ENCODE assay signal across 27 cellular contexts in the genomic region with DNA sequence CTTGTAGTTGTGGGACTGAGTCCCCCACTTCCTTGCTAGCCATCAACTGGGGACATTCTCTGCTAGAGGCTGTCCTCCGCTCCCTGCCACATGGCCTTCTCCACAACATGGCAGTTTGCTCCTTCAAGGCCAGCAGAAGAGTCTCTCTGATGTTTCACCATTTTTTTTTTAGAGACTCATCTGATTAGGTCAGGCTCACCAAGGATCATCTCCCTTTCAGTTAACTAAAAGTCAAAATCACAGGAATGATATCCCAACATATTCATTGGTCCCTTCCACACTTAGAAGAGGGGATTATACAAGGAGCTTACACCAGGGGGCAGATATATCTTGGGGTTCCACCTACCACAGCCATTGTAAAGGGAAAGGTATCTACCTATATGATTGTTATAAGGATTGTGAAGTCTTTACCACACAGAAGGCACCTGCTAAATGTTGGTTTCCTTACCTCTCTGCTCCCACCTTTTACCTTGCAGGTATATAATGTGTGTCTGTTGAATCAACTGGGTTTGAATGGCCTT. TPM values are rescaled to one million over a fixed set of nuclear protein-coding genes. Genes with fewer than 3 reads are reported as not detected.
DNase-seq lines count a peak whose midpoint lies in the region; ATAC-seq and TF ChIP-seq lines count a peak whose summit lies in the region.
"Had no signal": no experiment of that assay in that cellular context is flagged by ENCODE, and none has a peak within 500 bp of the region (broad histone marks: within the 10 kb centered on the region; RNA-seq: fewer than 3 reads in every experiment).

No MANE protein-coding gene starts in this region.

- H3K4me3 ChIP-seq in HEK293 (ENCODE audit: low read depth, low read length) = no peak overlapping the region
- H3K4me3 ChIP-seq in astrocyte of the spinal cord (ENCODE audit: low read depth, low read length) = no peak overlapping the region
- no peak overlapping the region for H3K4me3 ChIP-seq in mesendoderm (ENCODE audit: low read length)
- H3K4me3 ChIP-seq: BLaER1, ovary, SJCRH30 had no signal

- no peaks in the 10 kb centered on the region for H3K9me3 ChIP-seq in HEK293 (ENCODE audit: control insufficient read depth, insufficient read depth, low read depth, low read length)
- H3K9me3 ChIP-seq: BLaER1, ovary, SJCRH30 had no signal

- H3K27ac ChIP-seq in HEK293 (ENCODE audit: extremely low read depth, low read depth, low read length) (no peak overlapping the region), mesendoderm (ENCODE audit: low read depth, low read length) (no peak overlapping the region)
- H3K27ac ChIP-seq: BLaER1, ovary, SJCRH30 had no signal

- H3K4me1 Mint-ChIP-seq in natural killer cell treated with Interleukin-12 subunit alpha and Interleukin-12 subunit beta and Interleukin-15 and Interleukin-18, amount 100 ng/mL, for 72 hours (ENCODE audit: low read depth in 2 of 2) = no peaks in the 10 kb centered on the region
- H3K4me1 Mint-ChIP-seq: activated CD4-positive, alpha-beta T cell treated with anti-CD3 and anti-CD28 coated beads, Interleukin-2, amount 10 ng/mL, durations not matched to agents 24 days and 14 days; activated CD8-positive, alpha-beta memory T cell treated with anti-CD3 and anti-CD28 coated beads, Interleukin-2, amount 10 ng/mL, durations not matched to agents 7 days and 5 days; activated naive CD8-positive, alpha-beta T cell treated with anti-CD3 and anti-CD28 coated beads for 36 hours; activated T-helper 17 cell treated with anti-CD3 and anti-CD28 coated beads, Interleukin-2, amount 50 U/mL, for 72 hours; memory B cell; naive B cell had no signal

- no peak overlapping the region for H4K8ac ChIP-seq in mesendoderm (ENCODE audit: low read depth, low read length)

- H3K9me3 Mint-ChIP-seq in natural killer cell treated with Interleukin-12 subunit alpha and Interleukin-12 subunit beta and Interleukin-15 and Interleukin-18, amount 100 ng/mL, for 72 hours = no peaks in the 10 kb centered on the region
- H3K9me3 Mint-ChIP-seq: activated CD4-positive, alpha-beta T cell treated with anti-CD3 and anti-CD28 coated beads, Interleukin-2, amount 10 ng/mL, durations not matched to agents 24 days and 14 days; activated naive CD8-positive, alpha-beta T cell treated with anti-CD3 and anti-CD28 coated beads for 36 hours; activated T-helper 17 cell treated with anti-CD3 and anti-CD28 coated beads, Interleukin-2, amount 50 U/mL, for 72 hours; memory B cell; T-helper 1 cell treated with Interleukin-12 subunit alpha and Interleukin-12 subunit beta and Interleukin-4 antibody, amounts not matched to agents 30 μg/mL and 1 μg/mL, for 36 hours had no signal

- H2BK120ac ChIP-seq in mesendoderm (ENCODE audit: low read depth, low read length) = no peak overlapping the region

- in situ Hi-C loops in astrocyte of the spinal cord (cut with HindIII; ENCODE audit: low sequenced_read_pairs) = no loop called here

- no peaks in the 10 kb centered on the region for H3K79me2 ChIP-seq in mesendoderm (ENCODE audit: control insufficient read depth, insufficient read depth, low read length)

- H3K36me3 Mint-ChIP-seq in natural killer cell treated with Interleukin-12 subunit alpha and Interleukin-12 subunit beta and Interleukin-15 and Interleukin-18, amount 100 ng/mL, for 72 hours = no peaks in the 10 kb centered on the region
- H3K36me3 Mint-ChIP-seq: memory B cell had no signal

- H2AK5ac ChIP-seq in mesendoderm (ENCODE audit: low read length) = no peak overlapping the region

- no peak for ATAC-seq in natural killer cell treated with Interleukin-12 subunit alpha and Interleukin-12 subunit beta and Interleukin-15 and Interleukin-18, amount 100 ng/mL, for 72 hours
- no peak for ATAC-seq in HG02852 (IDR thresholded peaks at IDR 0.05; ENCODE audit: unreplicated experiment)
- ATAC-seq: activated CD8-positive, alpha-beta memory T cell treated with anti-CD3 and anti-CD28 coated beads, Interleukin-2, amount 10 ng/mL, durations not matched to agents 7 days and 5 days; activated T-helper 17 cell treated with anti-CD3 and anti-CD28 coated beads, Interleukin-2, amount 50 U/mL, for 72 hours; Panc1; sciatic nerve had no signal

- no CpG with 5 or more reads among the region's 1 CpG for WGBS in mesendoderm (ENCODE audit: extremely low coverage, insufficient coverage, low lambda C conversion rate)

- H3K4me2 ChIP-seq in mesendoderm (ENCODE audit: low read length) = no peak overlapping the region
- H3K4me2 ChIP-seq: BLaER1 had no signal

- no peaks in the 10 kb centered on the region for H3K27me3 ChIP-seq in mesendoderm (ENCODE audit: insufficient read depth, low read length, poor library complexity)
- H3K27me3 ChIP-seq: BLaER1, ovary had no signal

- H3K4me1 ChIP-seq in HEK293 (ENCODE audit: control insufficient read depth, insufficient read depth, low read length) = no peaks in the 10 kb centered on the region
- H3K4me1 ChIP-seq in mesendoderm (ENCODE audit: control insufficient read depth, low read depth, low read length) = no peaks in the 10 kb centered on the region
- H3K4me1 ChIP-seq: BLaER1, SJCRH30 had no signal

- no peak overlapping the region for H3K56ac ChIP-seq in mesendoderm (ENCODE audit: low read length)

- no peak overlapping the region for H3K4ac ChIP-seq in mesendoderm (ENCODE audit: low read depth, low read length)

- no peaks in the 10 kb centered on the region for H3K79me1 ChIP-seq in mesendoderm (ENCODE audit: low read length)

- CTCF ChIA-PET in HEK293 (lab: Yijun Ruan, JAX) = interaction anchor here (0.6 kb wide), 1 partner anchor 40 kb away, joined by 3 read pairs; no protein-coding TSS in a partner anchor

- H3K36me3 ChIP-seq in HEK293 (ENCODE audit: control insufficient read depth in 2 of 2, insufficient read depth in 1 of 2, low read length in 2 of 2) (no peaks in the 10 kb centered on the region; a peak in 1 of 3 replicates), mesendoderm (ENCODE audit: control insufficient read depth, insufficient read depth, low read length) (no peaks in the 10 kb centered on the region)
- H3K36me3 ChIP-seq: ovary, SJCRH30 had no signal

- H3K27me3 Mint-ChIP-seq in natural killer cell treated with Interleukin-12 subunit alpha and Interleukin-12 subunit beta and Interleukin-15 and Interleukin-18, amount 100 ng/mL, for 72 hours = peaks cover 5 to 22% of the 10 kb centered on the region in 2 donors
- H3K27me3 Mint-ChIP-seq: activated CD4-positive, alpha-beta T cell treated with anti-CD3 and anti-CD28 coated beads, Interleukin-2, amount 10 ng/mL, durations not matched to agents 24 days and 14 days; activated CD8-positive, alpha-beta memory T cell treated with anti-CD3 and anti-CD28 coated beads, Interleukin-2, amount 10 ng/mL, durations not matched to agents 7 days and 5 days had no signal

- no peak overlapping the region for H3K27ac Mint-ChIP-seq in natural killer cell treated with Interleukin-12 subunit alpha and Interleukin-12 subunit beta and Interleukin-15 and Interleukin-18, amount 100 ng/mL, for 72 hours
- H3K27ac Mint-ChIP-seq: activated CD4-positive, alpha-beta T cell treated with anti-CD3 and anti-CD28 coated beads, Interleukin-2, amount 10 ng/mL, durations not matched to agents 24 days and 14 days; activated CD8-positive, alpha-beta memory T cell treated with anti-CD3 and anti-CD28 coated beads, Interleukin-2, amount 10 ng/mL, durations not matched to agents 7 days and 5 days; activated naive CD8-positive, alpha-beta T cell treated with anti-CD3 and anti-CD28 coated beads for 36 hours; activated T-helper 17 cell treated with anti-CD3 and anti-CD28 coated beads, Interleukin-2, amount 50 U/mL, for 72 hours; memory B cell; T-helper 1 cell treated with Interleukin-12 subunit alpha and Interleukin-12 subunit beta and Interleukin-4 antibody, amounts not matched to agents 30 μg/mL and 1 μg/mL, for 36 hours had no signal

- no peak overlapping the region for H2BK15ac ChIP-seq in mesendoderm (replicated peaks; ENCODE audit: low read depth)

- no peak overlapping the region for H2BK5ac ChIP-seq in mesendoderm (ENCODE audit: low read length)

- no peak overlapping the region for H4K5ac ChIP-seq in mesendoderm (ENCODE audit: low read length)

- H3K23ac ChIP-seq in mesendoderm (ENCODE audit: low read length) = peak overlapping the region; percentile 66

- no peak overlapping the region for H3K4me3 Mint-ChIP-seq in natural killer cell treated with Interleukin-12 subunit alpha and Interleukin-12 subunit beta and Interleukin-15 and Interleukin-18, amount 100 ng/mL, for 72 hours
- H3K4me3 Mint-ChIP-seq: activated CD4-positive, alpha-beta T cell treated with anti-CD3 and anti-CD28 coated beads, Interleukin-2, amount 10 ng/mL, durations not matched to agents 24 days and 14 days; activated CD8-positive, alpha-beta memory T cell treated with anti-CD3 and anti-CD28 coated beads, Interleukin-2, amount 10 ng/mL, durations not matched to agents 7 days and 5 days; activated naive CD8-positive, alpha-beta T cell treated with anti-CD3 and anti-CD28 coated beads for 36 hours; activated T-helper 17 cell treated with anti-CD3 and anti-CD28 coated beads, Interleukin-2, amount 50 U/mL, for 72 hours; memory B cell; naive B cell; T-helper 1 cell treated with Interleukin-12 subunit alpha and Interleukin-12 subunit beta and Interleukin-4 antibody, amounts not matched to agents 30 μg/mL and 1 μg/mL, for 36 hours had no signal

- no peak overlapping the region for H3K9ac ChIP-seq in mesendoderm (ENCODE audit: low read length)
- H3K9ac ChIP-seq: BLaER1 had no signal

- H3K18ac ChIP-seq in mesendoderm (ENCODE audit: low read length) = no peak overlapping the region

- TF ChIP-seq CTCF in HEK293 (tag by site-specific recombination; IDR thresholded peaks at IDR 0.05) = no peak
- peak; percentile 8 for TF ChIP-seq CTCF in astrocyte of the spinal cord (IDR thresholded peaks at IDR 0.05; ENCODE audit: low read depth, low read length)

- DNase-seq in DMS53 (lab: John Stamatoyannopoulos, UW) (peak; percentile 12), DMS53 treated with DMSO at 0.1 percent for 48 hours (lab: John Stamatoyannopoulos, UW; ENCODE audit: unreplicated experiment) (no peak), astrocyte of the spinal cord (ENCODE audit: low read depth, low spot score) (no peak), mesendoderm (peak; percentile 11), dedifferentiated amniotic fluid mesenchymal stem cell (ENCODE audit: extremely low spot score) (no peak)
- DNase-seq in natural killer cell treated with Interleukin-12 subunit alpha and Interleukin-12 subunit beta and Interleukin-15 and Interleukin-18, amount 100 ng/mL, for 72 hours (ENCODE audit: low spot score) = no peak
- DNase-seq: activated CD4-positive, alpha-beta T cell treated with anti-CD3 and anti-CD28 coated beads, Interleukin-2, amount 10 ng/mL, durations not matched to agents 24 days and 14 days; activated CD8-positive, alpha-beta memory T cell treated with anti-CD3 and anti-CD28 coated beads, Interleukin-2, amount 10 ng/mL, durations not matched to agents 7 days and 5 days; activated naive CD8-positive, alpha-beta T cell treated with anti-CD3 and anti-CD28 coated beads for 36 hours; naive B cell; NCI-H1436; NCI-H2171; NCI-H748 treated with DMSO at 0.1 percent for 48 hours; ovary; SJCRH30; stimulated activated CD4-positive, alpha-beta T cell treated with anti-CD3 and anti-CD28 coated beads, Interleukin-15, amount 100 ng/mL, for 24 hours; substantia nigra had no signal

- POLR2A ChIA-PET in HEK293 (lab: Yijun Ruan, JAX) = no interaction called here

RNA-seq across cellular contexts. Expression of gene RIMKLA, which starts 23.3 kb away (rescaled TPM):
- 0.56 TPM for polyA plus RNA-seq in mesendoderm (2013, experiment 1 of 2)
- polyA plus RNA-seq in mesendoderm (2013, experiment 2 of 2) = 0.66 TPM
- total RNA-seq in natural killer cell treated with Interleukin-12 subunit alpha and Interleukin-12 subunit beta and Interleukin-15 and Interleukin-18, amount 100 ng/mL, for 72 hours = 1 to 10 TPM in 1 of 2 donors, under 1 TPM in 1; 0.98 to 8.8 TPM
- total RNA-seq: A172 had no signal
- polyA plus RNA-seq: keratinocyte had no signal

RNA-seq across cellular contexts. Expression of gene ZMYND12, which starts 51.9 kb away (rescaled TPM):
- 0.06 TPM for polyA plus RNA-seq in mesendoderm (2013, experiment 1 of 2)
- 0.06 TPM for polyA plus RNA-seq in mesendoderm (2013, experiment 2 of 2)
- not detected for total RNA-seq in natural killer cell treated with Interleukin-12 subunit alpha and Interleukin-12 subunit beta and Interleukin-15 and Interleukin-18, amount 100 ng/mL, for 72 hours
- total RNA-seq: A172; activated CD4-positive, alpha-beta T cell treated with anti-CD3 and anti-CD28 coated beads, Interleukin-2, amount 10 ng/mL, durations not matched to agents 24 days and 14 days had no signal

RNA-seq across cellular contexts. Expression of gene PPCS, which starts 52.4 kb away (rescaled TPM):
- 24.5 TPM for polyA plus RNA-seq in mesendoderm (2013, experiment 1 of 2)
- 24.4 TPM for polyA plus RNA-seq in mesendoderm (2013, experiment 2 of 2)
- total RNA-seq in natural killer cell treated with Interleukin-12 subunit alpha and Interleukin-12 subunit beta and Interleukin-15 and Interleukin-18, amount 100 ng/mL, for 72 hours = 10 to 100 TPM; 26.4 to 31.3 TPM

RNA-seq across cellular contexts. Expression of gene CCDC30, which starts 59.1 kb away (rescaled TPM):
- 1.2 TPM for polyA plus RNA-seq in mesendoderm (2013, experiment 1 of 2)
- 1.5 TPM for polyA plus RNA-seq in mesendoderm (2013, experiment 2 of 2)
- 1 to 10 TPM in 1 of 2 donors, under 1 TPM in 1; 0.76 to 2.6 TPM for total RNA-seq in natural killer cell treated with Interleukin-12 subunit alpha and Interleukin-12 subunit beta and Interleukin-15 and Interleukin-18, amount 100 ng/mL, for 72 hours

Comparison
In these comparisons a context has a peak if more than half of its experiments do, and no peak if none do; other contexts are left out.
1. DNase-seq: peak in DMS53 (single experiment) and mesendoderm (single experiment); none in DMS53 treated with DMSO at 0.1 percent for 48 hours (single experiment), astrocyte of the spinal cord (single experiment), natural killer cell treated with Interleukin-12 subunit alpha and Interleukin-12 subunit beta and Interleukin-15 and Interleukin-18, amount 100 ng/mL, for 72 hours (single experiment) and dedifferentiated amniotic fluid mesenchymal stem cell (single experiment).